ENCODE assay signal across 27 cellular contexts in genomic region chr2:239472220-239472775, GRCh38.
DNase-seq lines count a peak whose midpoint lies in the region; ATAC-seq and TF ChIP-seq lines count a peak whose summit lies in the region.
"Had no signal": no experiment of that assay in that cellular context is flagged by ENCODE, and none has a peak within 500 bp of the region (broad histone marks: within the 10 kb centered on the region; RNA-seq: fewer than 3 reads in every experiment).

No MANE protein-coding gene starts in this region.

- H3K27me3 Mint-ChIP-seq in osteocyte (ENCODE audit: unreplicated experiment) = no peaks in the 10 kb centered on the region
- H3K27me3 Mint-ChIP-seq: CD4-positive, alpha-beta T cell; stimulated activated naive CD8-positive, alpha-beta T cell treated with anti-CD3 and anti-CD28 coated beads, Interleukin-15, amount 100 ng/mL, for 72 hours had no signal

- no peak for TF ChIP-seq CTCF in osteocyte (IDR thresholded peaks at IDR 0.05)

- no peak for ATAC-seq in stimulated activated effector memory CD8-positive, alpha-beta T cell treated with anti-CD3 and anti-CD28 coated beads, Interleukin-12 subunit alpha, Interleukin-12 subunit beta, amount 100 ng/mL, for 72 hours
- ATAC-seq: A549; naive thymus-derived CD4-positive, alpha-beta T cell; PC-3; Right ventricle myocardium inferior; SK-N-SH treated with all-trans-retinoic acid at 6 μM for 48 hours; stimulated activated naive CD8-positive, alpha-beta T cell treated with anti-CD3 and anti-CD28 coated beads, Interleukin-15, amount 100 ng/mL, for 72 hours had no signal

- peak; percentile 23 for DNase-seq in NCI-H82 (lab: John Stamatoyannopoulos, UW)
- no peak for DNase-seq in NCI-H82 treated with DMSO at 0.1 percent for 48 hours (lab: John Stamatoyannopoulos, UW; ENCODE audit: unreplicated experiment)
- peak; percentile 51 for DNase-seq in NCI-H1436 (lab: John Stamatoyannopoulos, UW)
- peak; percentile 41 for DNase-seq in NCI-H774 (lab: John Stamatoyannopoulos, UW)
- peak; percentile 48 for DNase-seq in osteocyte (ENCODE audit: extremely low spot score, unreplicated experiment)
- no peak for DNase-seq in D341Med (ENCODE audit: low spot score)
- no peak for DNase-seq in activated CD4-positive, alpha-beta T cell treated with anti-CD3 and anti-CD28 coated beads, Interleukin-2, amount 50 U/mL, for 1 hour
- DNase-seq in stimulated activated effector memory CD8-positive, alpha-beta T cell treated with anti-CD3 and anti-CD28 coated beads, Interleukin-12 subunit alpha, Interleukin-12 subunit beta, amount 100 ng/mL, for 72 hours (ENCODE audit: low spot score in 2 of 2) = no peak
- DNase-seq: activated CD4-positive, alpha-beta T cell treated with anti-CD3 and anti-CD28 coated beads for 4 hours; activated naive CD4-positive, alpha-beta T cell treated with anti-CD3 and anti-CD28 coated beads, Interleukin-2, amount 10 ng/mL, durations not matched to agents 7 days and 5 days; activated T-cell treated with anti-CD3 and anti-CD28 coated beads, Interleukin-2, amount 50 U/mL, for 48 hours; AML-193; brain microvascular endothelial cell; effector CD4-positive, alpha-beta T cell; glutamatergic neuron; midbrain; MV-4-11; naive thymus-derived CD4-positive, alpha-beta T cell; NCI-H2171 treated with DMSO at 0.1 percent for 48 hours; NCI-H526 treated with DMSO at 0.1 percent for 48 hours; PC-3; stimulated activated naive CD8-positive, alpha-beta T cell treated with anti-CD3 and anti-CD28 coated beads, Interleukin-15, amount 100 ng/mL, for 72 hours had no signal

- no peak overlapping the region for H3K27ac Mint-ChIP-seq in osteocyte (ENCODE audit: unreplicated experiment)
- no peak overlapping the region for H3K27ac Mint-ChIP-seq in stimulated activated effector memory CD8-positive, alpha-beta T cell treated with anti-CD3 and anti-CD28 coated beads, Interleukin-12 subunit alpha, Interleukin-12 subunit beta, amount 100 ng/mL, for 72 hours
- H3K27ac Mint-ChIP-seq: activated naive CD4-positive, alpha-beta T cell treated with anti-CD3 and anti-CD28 coated beads, Interleukin-2, amount 10 ng/mL, durations not matched to agents 7 days and 5 days; CD4-positive, alpha-beta T cell; naive thymus-derived CD4-positive, alpha-beta T cell; stimulated activated naive CD8-positive, alpha-beta T cell treated with anti-CD3 and anti-CD28 coated beads, Interleukin-15, amount 100 ng/mL, for 72 hours; T-helper 2 cell treated with Interferon-gamma antibody and Interleukin-4, amounts not matched to agents 5 μg/mL and 100 μg/mL, for 36 hours had no signal

- H3K4me1 Mint-ChIP-seq in osteocyte (ENCODE audit: unreplicated experiment) = no peaks in the 10 kb centered on the region
- H3K4me1 Mint-ChIP-seq in stimulated activated effector memory CD8-positive, alpha-beta T cell treated with anti-CD3 and anti-CD28 coated beads, Interleukin-12 subunit alpha, Interleukin-12 subunit beta, amount 100 ng/mL, for 72 hours = no peaks in the 10 kb centered on the region
- H3K4me1 Mint-ChIP-seq: activated naive CD4-positive, alpha-beta T cell treated with anti-CD3 and anti-CD28 coated beads, Interleukin-2, amount 10 ng/mL, durations not matched to agents 7 days and 5 days; stimulated activated naive CD8-positive, alpha-beta T cell treated with anti-CD3 and anti-CD28 coated beads, Interleukin-15, amount 100 ng/mL, for 72 hours had no signal

- H3K9me3 Mint-ChIP-seq in osteocyte (ENCODE audit: unreplicated experiment) = peaks cover 8% of the 10 kb centered on the region
- no peaks in the 10 kb centered on the region for H3K9me3 Mint-ChIP-seq in stimulated activated effector memory CD8-positive, alpha-beta T cell treated with anti-CD3 and anti-CD28 coated beads, Interleukin-12 subunit alpha, Interleukin-12 subunit beta, amount 100 ng/mL, for 72 hours
- H3K9me3 Mint-ChIP-seq: activated naive CD4-positive, alpha-beta T cell treated with anti-CD3 and anti-CD28 coated beads, Interleukin-2, amount 10 ng/mL, durations not matched to agents 7 days and 5 days; CD4-positive, alpha-beta T cell; naive thymus-derived CD4-positive, alpha-beta T cell; stimulated activated naive CD8-positive, alpha-beta T cell treated with anti-CD3 and anti-CD28 coated beads, Interleukin-15, amount 100 ng/mL, for 72 hours; T-helper 2 cell treated with Interferon-gamma antibody and Interleukin-4, amounts not matched to agents 5 μg/mL and 100 μg/mL, for 36 hours had no signal

- no peaks in the 10 kb centered on the region for H3K36me3 Mint-ChIP-seq in osteocyte (ENCODE audit: unreplicated experiment)
- no peaks in the 10 kb centered on the region for H3K36me3 Mint-ChIP-seq in stimulated activated effector memory CD8-positive, alpha-beta T cell treated with anti-CD3 and anti-CD28 coated beads, Interleukin-12 subunit alpha, Interleukin-12 subunit beta, amount 100 ng/mL, for 72 hours
- H3K36me3 Mint-ChIP-seq: activated naive CD4-positive, alpha-beta T cell treated with anti-CD3 and anti-CD28 coated beads, Interleukin-2, amount 10 ng/mL, durations not matched to agents 7 days and 5 days; naive thymus-derived CD4-positive, alpha-beta T cell had no signal

- H3K4me3 Mint-ChIP-seq in osteocyte (ENCODE audit: unreplicated experiment) = no peak overlapping the region
- H3K4me3 Mint-ChIP-seq in stimulated activated effector memory CD8-positive, alpha-beta T cell treated with anti-CD3 and anti-CD28 coated beads, Interleukin-12 subunit alpha, Interleukin-12 subunit beta, amount 100 ng/mL, for 72 hours = no peak overlapping the region
- H3K4me3 Mint-ChIP-seq: activated naive CD4-positive, alpha-beta T cell treated with anti-CD3 and anti-CD28 coated beads, Interleukin-2, amount 10 ng/mL, durations not matched to agents 7 days and 5 days; CD4-positive, alpha-beta T cell; naive thymus-derived CD4-positive, alpha-beta T cell; stimulated activated naive CD8-positive, alpha-beta T cell treated with anti-CD3 and anti-CD28 coated beads, Interleukin-15, amount 100 ng/mL, for 72 hours; T-helper 2 cell treated with Interferon-gamma antibody and Interleukin-4, amounts not matched to agents 5 μg/mL and 100 μg/mL, for 36 hours had no signal

Comparison
In these comparisons a context has a peak if more than half of its experiments do, and no peak if none do; other contexts are left out.
1. DNase-seq: peak in NCI-H82 (single experiment), NCI-H1436 (single experiment), NCI-H774 (single experiment) and osteocyte (single experiment); none in NCI-H82 treated with DMSO at 0.1 percent for 48 hours (single experiment), D341Med (single experiment), activated CD4-positive, alpha-beta T cell treated with anti-CD3 and anti-CD28 coated beads, Interleukin-2, amount 50 U/mL, for 1 hour (single experiment) and stimulated activated effector memory CD8-positive, alpha-beta T cell treated with anti-CD3 and anti-CD28 coated beads, Interleukin-12 subunit alpha, Interleukin-12 subunit beta, amount 100 ng/mL, for 72 hours (0 of 2).